Comparison of ENCODE assay signal across 8 cellular contexts in genomic region chr15:42548258-42549051, GRCh38. TPM values are rescaled to one million over a fixed set of nuclear protein-coding genes. Genes with fewer than 3 reads are reported as not detected.
DNase-seq lines count a peak whose midpoint lies in the region; ATAC-seq and TF ChIP-seq lines count a peak whose summit lies in the region.

HAUS2 (plus strand) TSS chr15:42548838; CDS start chr15:42548873, 35 bp downstream.
LRRC57 (minus strand) TSS chr15:42548793; CDS start chr15:42548434, 359 bp downstream.

- peak; percentile 96 for DNase-seq in GM10248 (ENCODE audit: extremely low spot score)
- peak; percentile 73 for DNase-seq in HFFc6
- DNase-seq in NCI-H1048 (lab: John Stamatoyannopoulos, UW) = peak; percentile 79
- peak; percentile 70 for DNase-seq in SW480 (ENCODE audit: low spot score)
- peak; percentile 94 for DNase-seq in activated naive CD8-positive, alpha-beta T cell treated with anti-CD3 and anti-CD28 coated beads, Interleukin-2, amount 50 U/mL, for 24 hours
- peak; percentile 95 for DNase-seq in cardiac septum (ENCODE audit: low spot score)
- DNase-seq in trophoblast cell = peak; percentile 88 to 97
- peak; percentile 64 to 66 for DNase-seq in tibial nerve (ENCODE audit: low spot score in 2 of 2)

- H3K27me3 ChIP-seq in trophoblast cell (ENCODE audit: insufficient read depth, low read length) = no peaks in the 10 kb centered on the region
- no peaks in the 10 kb centered on the region for H3K27me3 ChIP-seq in tibial nerve

- peak within 1 kb of the TSS; percentile 72 for H2AFZ ChIP-seq in trophoblast cell (ENCODE audit: insufficient read depth, low read length, poor library complexity)

- H3K18ac ChIP-seq in trophoblast cell (ENCODE audit: low read length) = peak within 1 kb of the TSS; percentile 44

- no peak within 1 kb of the TSS for H3K23ac ChIP-seq in trophoblast cell (ENCODE audit: low read length)

- TF ChIP-seq POLR2A in tibial nerve (IDR thresholded peaks at IDR 0.05) = peak; percentile 72 to 89

- H3K36me3 Mint-ChIP-seq in HFFc6 (ENCODE audit: low read depth) = peaks cover 11% of the 10 kb centered on the region; the same call in 1 of the 2 replicates
- peaks cover 22% of the 10 kb centered on the region for H3K36me3 Mint-ChIP-seq in activated naive CD8-positive, alpha-beta T cell treated with anti-CD3 and anti-CD28 coated beads, Interleukin-2, amount 50 U/mL, for 24 hours (ENCODE audit: low read depth)

- no peak within 1 kb of the TSS for H2AK5ac ChIP-seq in trophoblast cell (ENCODE audit: low read length)

- peak within 1 kb of the TSS; percentile 47 for H2BK5ac ChIP-seq in trophoblast cell (ENCODE audit: low read depth, low read length, poor library complexity)

- H3K27me3 Mint-ChIP-seq in HFFc6 (ENCODE audit: insufficient read depth) = peaks cover 4% of the 10 kb centered on the region
- H3K27me3 Mint-ChIP-seq in activated naive CD8-positive, alpha-beta T cell treated with anti-CD3 and anti-CD28 coated beads, Interleukin-2, amount 50 U/mL, for 24 hours = no peaks in the 10 kb centered on the region

- ATAC-seq in activated naive CD8-positive, alpha-beta T cell treated with anti-CD3 and anti-CD28 coated beads, Interleukin-2, amount 50 U/mL, for 24 hours = peak; percentile 92

- H3K4ac ChIP-seq in trophoblast cell (ENCODE audit: low read depth, low read length) = peak within 1 kb of the TSS; percentile 59

- WGBS in trophoblast cell (ENCODE audit: extremely low coverage, insufficient coverage, insufficient read length) = no CpG with 5 or more reads among the region's 71 CpGs
- WGBS in tibial nerve, 2 donors = 1% methylated on average over 40 to 67 of the region's 71 CpGs

- H3K79me2 ChIP-seq in trophoblast cell (ENCODE audit: control insufficient read depth, insufficient read depth, low read length, poor library complexity) = peaks cover 8% of the 10 kb centered on the region

- intact Hi-C loops in cardiac septum (cut with DNase I) = loop anchor here (2.0 to 5.0 kb wide), 3 partner anchors 26 to 104 kb away; partner anchors contain the start of gene STARD9

- peaks cover 50% of the 10 kb centered on the region for H3K4me1 Mint-ChIP-seq in HFFc6 (ENCODE audit: low read depth)
- peaks cover 52% of the 10 kb centered on the region for H3K4me1 Mint-ChIP-seq in activated naive CD8-positive, alpha-beta T cell treated with anti-CD3 and anti-CD28 coated beads, Interleukin-2, amount 50 U/mL, for 24 hours

- H3K27ac ChIP-seq in trophoblast cell (ENCODE audit: low read depth, low read length) (peak within 1 kb of the TSS; percentile 29), tibial nerve (peak within 1 kb of the TSS; percentile 80 to 98 (median 95))

- H3K14ac ChIP-seq in trophoblast cell (ENCODE audit: low read length) = peak within 1 kb of the TSS; percentile 78

- peak within 1 kb of the TSS; percentile 83 for H2BK120ac ChIP-seq in trophoblast cell (ENCODE audit: insufficient read depth, low read length, poor library complexity)

- peak within 1 kb of the TSS; percentile 93 for H3K9ac ChIP-seq in trophoblast cell (ENCODE audit: low read length)

- H3K79me1 ChIP-seq in trophoblast cell (ENCODE audit: low read length) = peaks cover 9% of the 10 kb centered on the region

- H2BK12ac ChIP-seq in trophoblast cell (ENCODE audit: low read length) = no peak within 1 kb of the TSS

- H3K36me3 ChIP-seq in trophoblast cell (ENCODE audit: control insufficient read depth in 1 of 2, insufficient read depth in 2 of 2, low read length in 2 of 2) (peaks cover 5% of the 10 kb centered on the region in 2 experiments), tibial nerve (peaks cover 0 to 26% (median 5%) of the 10 kb centered on the region in 3 donors)

- H3K4me3 ChIP-seq in trophoblast cell (ENCODE audit: low read depth, low read length) = peak within 1 kb of the TSS; percentile 89
- H3K4me3 ChIP-seq in tibial nerve = peak within 1 kb of the TSS; percentile 75 to 96 (median 88)

- peak within 1 kb of the TSS; percentile 95 for H3K27ac Mint-ChIP-seq in HFFc6
- H3K27ac Mint-ChIP-seq in activated naive CD8-positive, alpha-beta T cell treated with anti-CD3 and anti-CD28 coated beads, Interleukin-2, amount 50 U/mL, for 24 hours = peak within 1 kb of the TSS; percentile 97

- TF ChIP-seq CTCF in GM10248 (IDR thresholded peaks at IDR 0.05; ENCODE audit: control extremely low read depth, extremely low read depth, low read depth, missing control alignments) (no peak), HFFc6 (IDR thresholded peaks at IDR 0.05) (no peak), tibial nerve (IDR thresholded peaks at IDR 0.05) (peak in 2 of 5 experiments; percentile 31 to 40)

- H3K9me3 ChIP-seq in trophoblast cell (ENCODE audit: insufficient read depth, low read depth, low read length) = no peaks in the 10 kb centered on the region
- H3K9me3 ChIP-seq in tibial nerve = no peaks in the 10 kb centered on the region

- H3K9me3 Mint-ChIP-seq in HFFc6 = no peaks in the 10 kb centered on the region
- no peaks in the 10 kb centered on the region for H3K9me3 Mint-ChIP-seq in activated naive CD8-positive, alpha-beta T cell treated with anti-CD3 and anti-CD28 coated beads, Interleukin-2, amount 50 U/mL, for 24 hours

- H4K91ac ChIP-seq in trophoblast cell (ENCODE audit: low read depth, low read length) = peak within 1 kb of the TSS; percentile 67

- POLR2A ChIA-PET in GM10248 (lab: Yijun Ruan, JAX) = interaction anchor here (0.6 to 1.1 kb wide), 2 partner anchors 27 kb away, joined by 3 read pairs; partner anchors contain the start of gene STARD9

- CTCF ChIA-PET in GM10248 (lab: Yijun Ruan, JAX) = interaction anchor here (1.0 to 2.0 kb wide), 8 partner anchors 12 to 103 kb away, joined by 3 to 6 read pairs (median 4); no protein-coding TSS in a partner anchor

- peak within 1 kb of the TSS; percentile 82 for H3K4me2 ChIP-seq in trophoblast cell (ENCODE audit: low read length)

- H3K4me1 ChIP-seq in trophoblast cell (ENCODE audit: control insufficient read depth in 1 of 2, insufficient read depth in 2 of 2, low read length in 2 of 2) = peaks cover 0 to 3% of the 10 kb centered on the region in 2 experiments
- H3K4me1 ChIP-seq in tibial nerve = peaks cover 0 to 38% (median 22%) of the 10 kb centered on the region in 4 donors

- peak within 1 kb of the TSS; percentile 88 for H4K8ac ChIP-seq in trophoblast cell (ENCODE audit: low read depth, low read length)

- H4K12ac ChIP-seq in trophoblast cell (ENCODE audit: low read depth, low read length) = peak within 1 kb of the TSS; percentile 78

- H3K4me3 Mint-ChIP-seq in HFFc6 = peak within 1 kb of the TSS; percentile 99
- peak within 1 kb of the TSS; percentile 99 for H3K4me3 Mint-ChIP-seq in activated naive CD8-positive, alpha-beta T cell treated with anti-CD3 and anti-CD28 coated beads, Interleukin-2, amount 50 U/mL, for 24 hours

- peak in 1 of 2 donors; percentile 97 for TF ChIP-seq EP300 in tibial nerve (IDR thresholded peaks at IDR 0.05)

RNA-seq across cellular contexts. Expression of gene HAUS2, which starts in this region (rescaled TPM):
- total RNA-seq in HFFc6 (2021; fragmentation: NEBNext Ultra II Directional; extraction: Animal tissue kit (Norgen Biotek cat#: 25700)) = 10 to 100 TPM; 18.0 to 30.5 (median 26.5) TPM
- total RNA-seq in cardiac septum (14.7 TPM), tibial nerve (10 to 100 TPM; 17.1 to 29.1 (median 24.2) TPM)
- 15.7 and 16.8 TPM in 2 replicates for polyA plus RNA-seq in trophoblast cell (2013)

RNA-seq across cellular contexts. Expression of gene LRRC57, which starts in this region (rescaled TPM):
- total RNA-seq in HFFc6 (2021; fragmentation: NEBNext Ultra II Directional; extraction: Animal tissue kit (Norgen Biotek cat#: 25700)) = 10 to 100 TPM; 18.5 to 22.9 (median 20.4) TPM
- 16.9 TPM for total RNA-seq in cardiac septum
- polyA plus RNA-seq in trophoblast cell (2013) = 11.8 and 12.3 TPM in 2 replicates
- 10 to 100 TPM; 16.1 to 29.5 (median 21.6) TPM for total RNA-seq in tibial nerve

Comparison
In these comparisons a context has a peak if more than half of its experiments do, and no peak if none do; other contexts are left out.
1. Peak in every context shown above with its lines: DNase-seq, ATAC-seq, H3K4me3 ChIP-seq and H3K27ac ChIP-seq.